In genomic region chr2:201184248-201184647, GRCh38 we compare ENCODE assay signal across 8 cellular contexts. TPM values are rescaled to one million over a fixed set of nuclear protein-coding genes. Genes with fewer than 3 reads are reported as not detected.
DNase-seq lines count a peak whose midpoint lies in the region; ATAC-seq, FAIRE-seq and TF ChIP-seq lines count a peak whose summit lies in the region.
"Not testable (repeated sequence)": the region's sequence is repeated elsewhere in the genome, so short reads cannot be mapped to it uniquely, and the experiment has no call there.

No MANE protein-coding gene starts in this region.

- H3K27ac Mint-ChIP-seq in CD4-positive, alpha-beta memory T cell: peak overlapping the region; percentile 72 to 97 (median 92)
- H3K27ac Mint-ChIP-seq in activated CD4-positive, alpha-beta memory T cell treated with anti-CD3 and anti-CD28 coated beads for 36 hours: peak overlapping the region; percentile 89
- H3K27ac Mint-ChIP-seq in activated naive CD8-positive, alpha-beta T cell treated with anti-CD3 and anti-CD28 coated beads, Interleukin-2, amount 50 U/mL, for 24 hours: peak overlapping the region; percentile 88

- not testable (repeated sequence) for FAIRE-seq in endothelial cell of umbilical vein (lab: Jason Lieb, UNC); pancreas (lab: Jason Lieb, UNC)

- WGBS in pancreas, 2 donors: 75 to 76% methylated on average over 6 of the region's 6 CpGs

- POLR2A ChIA-PET in CD4-positive, alpha-beta memory T cell (lab: Charles Lee; ENCODE audit: partially characterized antibody): interaction anchor here (0.7 to 2.9 kb wide), 5 partner anchors 9 to 194 kb away, joined by 3 to 109 read pairs (median 23); partner anchors contain the start of gene CFLAR
- POLR2A ChIA-PET in activated CD4-positive, alpha-beta memory T cell treated with anti-CD3 and anti-CD28 coated beads for 36 hours (lab: Charles Lee): interaction anchor here (1.7 to 3.0 kb wide), 3 partner anchors 49 to 295 kb away, joined by 3 to 47 read pairs (median 10); partner anchors contain the start of genes NIF3L1 and PPIL3
- POLR2A ChIA-PET in endothelial cell of umbilical vein (lab: Charles Lee): not testable (repeated sequence)

- peak overlapping the region; percentile 90 to 99 (median 96) for H3K4me3 Mint-ChIP-seq in CD4-positive, alpha-beta memory T cell
- H3K4me3 Mint-ChIP-seq in activated CD4-positive, alpha-beta memory T cell treated with anti-CD3 and anti-CD28 coated beads for 36 hours: peak overlapping the region; percentile 85
- H3K4me3 Mint-ChIP-seq in activated naive CD8-positive, alpha-beta T cell treated with anti-CD3 and anti-CD28 coated beads, Interleukin-2, amount 50 U/mL, for 24 hours: peak overlapping the region; percentile 89

- H3K9me3 ChIP-seq in CD4-positive, alpha-beta memory T cell (ENCODE audit: control insufficient read depth in 1 of 2, low read length in 2 of 2); KOPT-K1 (ENCODE audit: insufficient read depth, low read length, poor library complexity, severe bottlenecking); endothelial cell of umbilical vein (replicated peaks; ENCODE audit: control insufficient read depth, insufficient read depth, low read length); left lung; pancreas; thoracic aorta: not testable (repeated sequence)

- intact Hi-C loops in CD4-positive, alpha-beta memory T cell (cut with micrococcal nuclease); endothelial cell of umbilical vein (cut with micrococcal nuclease); pancreas (cut with DNase I): not testable (repeated sequence)
- intact Hi-C loops in activated CD4-positive, alpha-beta memory T cell treated with anti-CD3 and anti-CD28 coated beads for 36 hours (cut with micrococcal nuclease): loop anchor here (1.0 to 5.0 kb wide), 2 partner anchors 10 to 263 kb away; no protein-coding TSS in a partner anchor
- intact Hi-C loops in left lung (cut with DNase I): loop anchor here in 1 of 2 donors (5.0 kb wide), 1 partner anchor 48 kb away; no protein-coding TSS in a partner anchor

- not testable (repeated sequence) for BruUV-seq in endothelial cell of umbilical vein (replicated peaks; lab: Mats Ljungman, UMichigan)

- not testable (repeated sequence) for DNase-seq in CD4-positive, alpha-beta memory T cell; activated naive CD8-positive, alpha-beta T cell treated with anti-CD3 and anti-CD28 coated beads, Interleukin-2, amount 50 U/mL, for 24 hours; endothelial cell of umbilical vein (ENCODE audit: low read depth, low spot score); left lung; pancreas; thoracic aorta (ENCODE audit: low spot score)
- peak; percentile 29 for DNase-seq in activated CD4-positive, alpha-beta memory T cell treated with anti-CD3 and anti-CD28 coated beads for 36 hours

- CTCF ChIA-PET in CD4-positive, alpha-beta memory T cell (lab: Charles Lee; ENCODE audit: partially characterized antibody): interaction anchor here (2.1 to 3.4 kb wide), 5 partner anchors 11 to 180 kb away, joined by 10 to 280 read pairs (median 16); no protein-coding TSS in a partner anchor
- CTCF ChIA-PET in activated CD4-positive, alpha-beta memory T cell treated with anti-CD3 and anti-CD28 coated beads for 36 hours (lab: Charles Lee): interaction anchor here (1.9 to 5.8 kb wide), 5 partner anchors 10 to 221 kb away, joined by 10 to 215 read pairs (median 15); partner anchors contain the start of gene ORC2
- CTCF ChIA-PET in endothelial cell of umbilical vein (lab: Charles Lee): interaction anchor here (2.2 to 5.7 kb wide), 4 partner anchors 11 to 49 kb away, joined by 26 to 331 read pairs (median 34); no protein-coding TSS in a partner anchor

- H3K4me2 ChIP-seq in endothelial cell of umbilical vein (ENCODE audit: insufficient read depth, low read length): peak overlapping the region; percentile 97

- peaks cover 10% of the 10 kb centered on the region for H3K36me3 ChIP-seq in CD4-positive, alpha-beta memory T cell (ENCODE audit: insufficient read depth, low read length)
- H3K36me3 ChIP-seq in KOPT-K1 (ENCODE audit: insufficient read depth, low read length) (peaks cover 34% of the 10 kb centered on the region), left lung (peaks cover 0 to 29% of the 10 kb centered on the region in 2 donors)
- H3K36me3 ChIP-seq in endothelial cell of umbilical vein (ENCODE audit: control insufficient read depth in 2 of 2, extremely low read depth in 1 of 2, insufficient read depth in 2 of 2, low read length in 2 of 2); pancreas; thoracic aorta: not testable (repeated sequence)

- not testable (repeated sequence) for H4K20me1 ChIP-seq in endothelial cell of umbilical vein (replicated peaks; ENCODE audit: control insufficient read depth, extremely low read depth, insufficient read depth, low read length)

- H3K79me2 ChIP-seq in endothelial cell of umbilical vein (ENCODE audit: control insufficient read depth, insufficient read depth, low read length): peaks cover 20% of the 10 kb centered on the region

- H3K9ac ChIP-seq in endothelial cell of umbilical vein (replicated peaks; ENCODE audit: extremely low read depth, insufficient read depth, low read length): peak overlapping the region; percentile 88

- H3K9me1 ChIP-seq in endothelial cell of umbilical vein (replicated peaks; ENCODE audit: control insufficient read depth, extremely low read depth, insufficient read depth, low read length): not testable (repeated sequence)

- TF ChIP-seq POLR2A in endothelial cell of umbilical vein (IDR thresholded peaks at IDR 0.05; ENCODE audit: low read depth, low read length): not testable (repeated sequence)

- peak overlapping the region in 1 of 2 donors; percentile 87 for H3K4me3 ChIP-seq in CD4-positive, alpha-beta memory T cell (ENCODE audit: low read length in 2 of 2)
- H3K4me3 ChIP-seq in endothelial cell of umbilical vein (replicated peaks in 1 of 3; ENCODE audit: insufficient read depth in 1 of 3, low read depth in 1 of 3, low read length in 3 of 3): peak overlapping the region; percentile 59 to 96 (median 85)
- H3K4me3 ChIP-seq in left lung: peak overlapping the region; percentile 47 to 64
- H3K4me3 ChIP-seq in pancreas: peak overlapping the region in 3 of 4 donors; percentile 7 to 56 (median 39)
- peak overlapping the region; percentile 69 for H3K4me3 ChIP-seq in thoracic aorta

- peaks cover 28 to 45% of the 10 kb centered on the region in 2 donors for H3K36me3 Mint-ChIP-seq in CD4-positive, alpha-beta memory T cell
- peaks cover 23% of the 10 kb centered on the region for H3K36me3 Mint-ChIP-seq in activated CD4-positive, alpha-beta memory T cell treated with anti-CD3 and anti-CD28 coated beads for 36 hours
- H3K36me3 Mint-ChIP-seq in activated naive CD8-positive, alpha-beta T cell treated with anti-CD3 and anti-CD28 coated beads, Interleukin-2, amount 50 U/mL, for 24 hours (ENCODE audit: low read depth): peaks cover 26% of the 10 kb centered on the region

- H3K27me3 Mint-ChIP-seq in CD4-positive, alpha-beta memory T cell; activated CD4-positive, alpha-beta memory T cell treated with anti-CD3 and anti-CD28 coated beads for 36 hours; activated naive CD8-positive, alpha-beta T cell treated with anti-CD3 and anti-CD28 coated beads, Interleukin-2, amount 50 U/mL, for 24 hours: not testable (repeated sequence)

- H3K27me3 ChIP-seq in CD4-positive, alpha-beta memory T cell (ENCODE audit: insufficient read depth, low read length); endothelial cell of umbilical vein (ENCODE audit: control insufficient read depth in 2 of 2, insufficient read depth in 2 of 2, low read length in 2 of 2); left lung; pancreas; thoracic aorta (replicated peaks; ENCODE audit: insufficient read depth): not testable (repeated sequence)

- H3K4me1 ChIP-seq in CD4-positive, alpha-beta memory T cell (ENCODE audit: insufficient read depth, low read length): peaks cover 52% of the 10 kb centered on the region
- peaks cover 18% of the 10 kb centered on the region for H3K4me1 ChIP-seq in endothelial cell of umbilical vein (ENCODE audit: control insufficient read depth, extremely low read depth, insufficient read depth, low read length)
- H3K4me1 ChIP-seq in left lung: peaks cover 4 to 45% of the 10 kb centered on the region in 2 donors
- peaks cover 0 to 11% (median 4%) of the 10 kb centered on the region in 3 donors for H3K4me1 ChIP-seq in pancreas
- not testable (repeated sequence) for H3K4me1 ChIP-seq in thoracic aorta (ENCODE audit: control insufficient read depth in 1 of 2, low read depth in 2 of 2)

- H3K27ac ChIP-seq in CD4-positive, alpha-beta memory T cell (ENCODE audit: low read depth, low read length): peak overlapping the region; percentile 75
- H3K27ac ChIP-seq in KOPT-K1 (ENCODE audit: low read depth, low read length, poor library complexity, severe bottlenecking) (peak overlapping the region; percentile 84), left lung (peak overlapping the region; percentile 79 to 90)
- not testable (repeated sequence) for H3K27ac ChIP-seq in endothelial cell of umbilical vein (ENCODE audit: insufficient read depth, low read depth, low read length); pancreas; thoracic aorta

- ATAC-seq in activated naive CD8-positive, alpha-beta T cell treated with anti-CD3 and anti-CD28 coated beads, Interleukin-2, amount 50 U/mL, for 24 hours: peak; percentile 21
- ATAC-seq in left lung; pancreas; thoracic aorta (ENCODE audit: insufficient number of reproducible peaks, low FRiP score, low read depth): not testable (repeated sequence)

- peaks cover 32 to 68% (median 46%) of the 10 kb centered on the region in 4 donors for H3K4me1 Mint-ChIP-seq in CD4-positive, alpha-beta memory T cell
- peaks cover 65% of the 10 kb centered on the region for H3K4me1 Mint-ChIP-seq in activated CD4-positive, alpha-beta memory T cell treated with anti-CD3 and anti-CD28 coated beads for 36 hours (ENCODE audit: low read depth)
- peaks cover 67% of the 10 kb centered on the region for H3K4me1 Mint-ChIP-seq in activated naive CD8-positive, alpha-beta T cell treated with anti-CD3 and anti-CD28 coated beads, Interleukin-2, amount 50 U/mL, for 24 hours

- dilution Hi-C loops in endothelial cell of umbilical vein (cut with MboI; ENCODE audit: extremely low pct_ligation_motif_present, low sequenced_read_pairs): loop anchor here (25.0 kb wide), 1 partner anchor 272 kb away; no protein-coding TSS in a partner anchor

- not testable (repeated sequence) for TF ChIP-seq CTCF in endothelial cell of umbilical vein (IDR thresholded peaks at IDR 0.05; ENCODE audit: extremely low read depth in 1 of 2, insufficient read depth in 1 of 2, low read depth in 1 of 2, low read length in 2 of 2); left lung (IDR thresholded peaks at IDR 0.05); pancreas (IDR thresholded peaks at IDR 0.05); thoracic aorta (IDR thresholded peaks at IDR 0.05)

- not testable (repeated sequence) for H2AFZ ChIP-seq in endothelial cell of umbilical vein (ENCODE audit: low read depth, low read length)

- H3K9me3 Mint-ChIP-seq in CD4-positive, alpha-beta memory T cell; activated CD4-positive, alpha-beta memory T cell treated with anti-CD3 and anti-CD28 coated beads for 36 hours; activated naive CD8-positive, alpha-beta T cell treated with anti-CD3 and anti-CD28 coated beads, Interleukin-2, amount 50 U/mL, for 24 hours: not testable (repeated sequence)

RNA-seq across cellular contexts. Expression of gene CASP10, which starts 1.3 kb away (rescaled TPM):
- total RNA-seq in CD4-positive, alpha-beta memory T cell: 10 to 100 TPM; 30.6 to 36.6 TPM
- polyA plus RNA-seq in CD4-positive, alpha-beta memory T cell: 10 to 100 TPM; 15.3 to 15.5 TPM
- total RNA-seq in activated CD4-positive, alpha-beta memory T cell treated with anti-CD3 and anti-CD28 coated beads for 36 hours: 10 to 100 TPM; 15.9 to 16.7 TPM
- total RNA-seq in endothelial cell of umbilical vein: 31.1 and 37.6 TPM in 2 replicates
- polyA plus RNA-seq in endothelial cell of umbilical vein: 15.7 and 16.4 TPM in 2 replicates
- polyA plus RNA-seq in endothelial cell of umbilical vein (2011; cell fraction: cytosol; rRNA removed): 12.2 and 15.1 TPM in 2 replicates
- polyA plus RNA-seq in endothelial cell of umbilical vein (2011; cell fraction: nucleus; rRNA removed): 37.5 and 37.8 TPM in 2 replicates
- polyA plus RNA-seq in endothelial cell of umbilical vein (2012): 13.6 and 15.2 TPM in 2 replicates
- polyA minus RNA-seq in endothelial cell of umbilical vein: 41.1 and 46.4 TPM in 2 replicates
- 2.8 TPM for polyA minus RNA-seq in endothelial cell of umbilical vein (2011; cell fraction: cytosol; rRNA and poly(A)+ RNA removed)
- 26.4 and 37.2 TPM in 2 replicates for polyA minus RNA-seq in endothelial cell of umbilical vein (2011; cell fraction: nucleus; rRNA and poly(A)+ RNA removed)
- total RNA-seq in left lung: 10 to 100 TPM; 30.3 to 31.5 TPM
- total RNA-seq in pancreas: 10 to 100 TPM in 1 of 6 donors, 1 to 10 TPM in 5; 3.0 to 11.7 (median 5.6) TPM
- 1 to 10 TPM; 3.4 to 4.6 TPM for polyA plus RNA-seq in pancreas
- 10 to 100 TPM; 10.3 to 12.3 TPM for total RNA-seq in thoracic aorta
